In the genomic region with DNA sequence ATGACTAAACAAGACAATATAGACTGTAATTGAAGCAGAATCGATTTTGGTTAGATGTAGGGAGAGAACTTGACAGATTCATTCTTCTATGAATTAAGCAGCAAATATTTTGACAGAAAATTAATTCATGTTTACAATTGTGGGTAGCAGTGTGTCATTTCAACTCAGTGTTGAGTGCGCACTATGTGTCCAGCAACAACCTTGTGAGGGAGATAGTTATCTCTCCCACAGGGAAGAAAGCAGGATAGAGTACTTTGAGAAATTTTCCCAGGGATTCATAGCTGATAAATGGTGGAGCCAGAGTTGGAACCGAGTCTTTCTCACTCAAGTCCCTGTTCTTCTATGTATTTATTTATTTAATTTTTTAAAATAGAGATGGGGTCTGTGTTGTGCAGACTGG, we compare ENCODE assay signal across 19 cellular contexts. TPM values are rescaled to one million over a fixed set of nuclear protein-coding genes. Genes with fewer than 3 reads are reported as not detected.
DNase-seq lines count a peak whose midpoint lies in the region; ATAC-seq and TF ChIP-seq lines count a peak whose summit lies in the region.
"Had no signal": no experiment of that assay in that cellular context is flagged by ENCODE, and none has a peak within 500 bp of the region (broad histone marks: within the 10 kb centered on the region; RNA-seq: fewer than 3 reads in every experiment).

No MANE protein-coding gene starts in this region.

- ATAC-seq in heart left ventricle (no peak), right cardiac atrium (no peak), GM21423 (IDR thresholded peaks at IDR 0.05; ENCODE audit: unreplicated experiment) (no peak)
- ATAC-seq: activated CD4-positive, alpha-beta T cell treated with anti-CD3 and anti-CD28 coated beads for 36 hours; activated CD8-positive, alpha-beta memory T cell treated with anti-CD3 and anti-CD28 coated beads, Interleukin-2, amount 10 ng/mL, durations not matched to agents 7 days and 5 days; activated naive CD4-positive, alpha-beta T cell treated with anti-CD3 and anti-CD28 coated beads, Interleukin-2, amount 50 U/mL, for 72 hours; stimulated activated memory B cell treated with anti-CD40 and anti-IgM and Interleukin-4, amounts not matched to agents 10 μg/mL and 1 μg/mL and 100 μg/mL, for 72 hours had no signal

- H3K27me3 ChIP-seq in heart left ventricle (no peaks in the 10 kb centered on the region), right cardiac atrium (ENCODE audit: control insufficient read depth, insufficient read depth) (no peaks in the 10 kb centered on the region), ascending aorta (no peaks in the 10 kb centered on the region), muscle layer of duodenum (ENCODE audit: low read depth, low read length) (no peaks in the 10 kb centered on the region), uterus (no peaks in the 10 kb centered on the region)
- H3K27me3 ChIP-seq: BE2C had no signal

- H3K4me3 ChIP-seq in heart left ventricle = no peak overlapping the region
- H3K4me3 ChIP-seq in right cardiac atrium (ENCODE audit: low read length) = no peak overlapping the region
- H3K4me3 ChIP-seq in ascending aorta = no peak overlapping the region
- H3K4me3 ChIP-seq in muscle layer of duodenum (ENCODE audit: low read depth in 1 of 2, low read length in 2 of 2) = no peak overlapping the region
- no peak overlapping the region for H3K4me3 ChIP-seq in uterus

- peaks cover 22% of the 10 kb centered on the region for H3K4me1 Mint-ChIP-seq in progenitor cell of endocrine pancreas (ENCODE audit: low read depth)

- H3K36me3 ChIP-seq in heart left ventricle (peaks cover 0 to 69% (median 33%) of the 10 kb centered on the region in 9 donors), ascending aorta (peaks cover 6 to 17% of the 10 kb centered on the region in 2 donors), muscle layer of duodenum (ENCODE audit: control insufficient read depth in 1 of 2, insufficient read depth in 2 of 2, low read length in 2 of 2) (peaks cover 0 to 11% of the 10 kb centered on the region in 2 donors), uterus (no peaks in the 10 kb centered on the region)

- peaks cover 5 to 92% (median 60%) of the 10 kb centered on the region in 12 donors for H3K4me1 ChIP-seq in heart left ventricle
- peaks cover 6% of the 10 kb centered on the region for H3K4me1 ChIP-seq in right cardiac atrium (ENCODE audit: control insufficient read depth, insufficient read depth, low read length)
- peaks cover 9 to 32% of the 10 kb centered on the region in 2 donors for H3K4me1 ChIP-seq in ascending aorta
- peaks cover 11 to 17% of the 10 kb centered on the region in 2 donors for H3K4me1 ChIP-seq in muscle layer of duodenum (ENCODE audit: control insufficient read depth in 1 of 2, insufficient read depth in 2 of 2, low read length in 2 of 2)
- no peaks in the 10 kb centered on the region for H3K4me1 ChIP-seq in uterus

- no peak overlapping the region for H3K4me3 Mint-ChIP-seq in progenitor cell of endocrine pancreas (ENCODE audit: low read depth)
- H3K4me3 Mint-ChIP-seq: activated CD4-positive, alpha-beta T cell treated with anti-CD3 and anti-CD28 coated beads for 36 hours; activated CD8-positive, alpha-beta memory T cell treated with anti-CD3 and anti-CD28 coated beads, Interleukin-2, amount 10 ng/mL, durations not matched to agents 7 days and 5 days; nephron progenitor cell; stimulated activated memory B cell treated with anti-CD40 and anti-IgM and Interleukin-4, amounts not matched to agents 10 μg/mL and 1 μg/mL and 100 μg/mL, for 72 hours had no signal

- DNase-seq in heart left ventricle (no peak), right cardiac atrium (no peak), ascending aorta (ENCODE audit: low spot score in 2 of 2) (no peak), uterus (no peak), NCI-H526 treated with DMSO at 0.1 percent for 48 hours (lab: John Stamatoyannopoulos, UW) (no peak), progenitor cell of endocrine pancreas (ENCODE audit: low spot score, unreplicated experiment) (no peak)
- DNase-seq: activated CD4-positive, alpha-beta T cell treated with anti-CD3 and anti-CD28 coated beads for 36 hours; activated CD8-positive, alpha-beta memory T cell treated with anti-CD3 and anti-CD28 coated beads, Interleukin-2, amount 10 ng/mL, durations not matched to agents 7 days and 5 days; effector CD8-positive, alpha-beta T cell; nephron progenitor cell; SIG-M5; small intestine; stimulated activated CD4-positive, alpha-beta T cell treated with anti-CD3 and anti-CD28 coated beads, Interleukin-2, amount 100 ng/mL, for 24 hours had no signal

- 86 to 94% (median 92%) methylated on average over 3 of the region's 3 CpGs for WGBS in heart left ventricle, 4 donors
- 91% methylated on average over 3 of the region's 3 CpGs for whole genome bisulfite sequencing in right cardiac atrium

- no peaks in the 10 kb centered on the region for H3K27me3 Mint-ChIP-seq in progenitor cell of endocrine pancreas
- H3K27me3 Mint-ChIP-seq: activated CD4-positive, alpha-beta T cell treated with anti-CD3 and anti-CD28 coated beads for 36 hours; activated CD8-positive, alpha-beta memory T cell treated with anti-CD3 and anti-CD28 coated beads, Interleukin-2, amount 10 ng/mL, durations not matched to agents 7 days and 5 days; stimulated activated memory B cell treated with anti-CD40 and anti-IgM and Interleukin-4, amounts not matched to agents 10 μg/mL and 1 μg/mL and 100 μg/mL, for 72 hours had no signal

- H3K27ac ChIP-seq in heart left ventricle (peak overlapping the region in 10 of 12 donors; percentile 27 to 95 (median 76)), right cardiac atrium (ENCODE audit: low read length) (no peak overlapping the region), ascending aorta (peak overlapping the region; percentile 66 to 72), muscle layer of duodenum (ENCODE audit: low read length) (peak overlapping the region; percentile 78), uterus (peak overlapping the region; percentile 54 to 93)
- H3K27ac ChIP-seq: parathyroid adenoma had no signal

- no peak overlapping the region for H3K27ac Mint-ChIP-seq in progenitor cell of endocrine pancreas
- H3K27ac Mint-ChIP-seq: activated CD8-positive, alpha-beta memory T cell treated with anti-CD3 and anti-CD28 coated beads, Interleukin-2, amount 10 ng/mL, durations not matched to agents 7 days and 5 days; nephron progenitor cell; stimulated activated memory B cell treated with anti-CD40 and anti-IgM and Interleukin-4, amounts not matched to agents 10 μg/mL and 1 μg/mL and 100 μg/mL, for 72 hours had no signal

- no peaks in the 10 kb centered on the region for H3K9me3 ChIP-seq in heart left ventricle
- no peaks in the 10 kb centered on the region for H3K9me3 ChIP-seq in right cardiac atrium (ENCODE audit: control insufficient read depth, low read length)
- H3K9me3 ChIP-seq in ascending aorta = no peaks in the 10 kb centered on the region
- no peaks in the 10 kb centered on the region for H3K9me3 ChIP-seq in muscle layer of duodenum (ENCODE audit: control insufficient read depth in 1 of 2, low read length in 2 of 2)
- no peaks in the 10 kb centered on the region for H3K9me3 ChIP-seq in uterus
- H3K9me3 ChIP-seq: BE2C had no signal

- intact Hi-C loops in heart left ventricle (cut with DNase I) (loop anchor here in 5 of 10 donors (2.0 to 10.0 kb wide), 5 partner anchors 18 to 618 kb away; a partner anchor contains a TSS), right cardiac atrium (cut with DNase I) (no loop called here), ascending aorta (cut with DNase I) (loop anchor here (10.0 kb wide), 1 partner anchor 328 kb away; no protein-coding TSS in a partner anchor), uterus (cut with DNase I; ENCODE audit: low total_unique reads) (no loop called here)

- TF ChIP-seq POLR2A in heart left ventricle (IDR thresholded peaks at IDR 0.05) (no peak), uterus (IDR thresholded peaks at IDR 0.05) (no peak)

- TF ChIP-seq CTCF in heart left ventricle (IDR thresholded peaks at IDR 0.05) (no peak), ascending aorta (IDR thresholded peaks at IDR 0.05) (no peak), uterus (IDR thresholded peaks at IDR 0.05) (no peak), progenitor cell of endocrine pancreas (IDR thresholded peaks at IDR 0.05; ENCODE audit: unreplicated experiment) (no peak)

- no peaks in the 10 kb centered on the region for H3K9me3 Mint-ChIP-seq in progenitor cell of endocrine pancreas (ENCODE audit: low read depth)
- H3K9me3 Mint-ChIP-seq: activated naive CD4-positive, alpha-beta T cell treated with anti-CD3 and anti-CD28 coated beads, Interleukin-2, amount 50 U/mL, for 72 hours; nephron progenitor cell; stimulated activated memory B cell treated with anti-CD40 and anti-IgM and Interleukin-4, amounts not matched to agents 10 μg/mL and 1 μg/mL and 100 μg/mL, for 72 hours had no signal

- H3K36me3 Mint-ChIP-seq in progenitor cell of endocrine pancreas (ENCODE audit: insufficient read depth) = peaks cover 9% of the 10 kb centered on the region

RNA-seq across cellular contexts. Expression of a gene that starts 5.2 kb away (rescaled TPM):
- total RNA-seq in heart left ventricle (100 to 1,000 TPM; 163 to 503 (median 305) TPM), right cardiac atrium (100 to 1,000 TPM; 242 to 308 (median 274) TPM), ascending aorta (3.4 TPM), uterus (100 to 1,000 TPM in 1 of 4 donors, 10 to 100 TPM in 3; 51.7 to 404 (median 71.4) TPM), progenitor cell of endocrine pancreas (59.7 and 63.3 TPM in 2 replicates)
- polyA plus RNA-seq in heart left ventricle (100 to 1,000 TPM; 177 to 901 TPM), right cardiac atrium (596 TPM)

Comparison
In these comparisons a context has a peak if more than half of its experiments do, and no peak if none do; other contexts are left out.
1. RNA of a gene that starts 5.2 kb away (total RNA-seq): 242 to 308 TPM in right cardiac atrium, 163 to 503 TPM in heart left ventricle, 51.7 to 404 TPM in uterus and 59.7 to 63.3 TPM in progenitor cell of endocrine pancreas; 3.4 TPM in ascending aorta (single experiment); every median in the first group is over 10 times any median in the second.